ENCODE assay signal across 8 cellular contexts in the genomic region with DNA sequence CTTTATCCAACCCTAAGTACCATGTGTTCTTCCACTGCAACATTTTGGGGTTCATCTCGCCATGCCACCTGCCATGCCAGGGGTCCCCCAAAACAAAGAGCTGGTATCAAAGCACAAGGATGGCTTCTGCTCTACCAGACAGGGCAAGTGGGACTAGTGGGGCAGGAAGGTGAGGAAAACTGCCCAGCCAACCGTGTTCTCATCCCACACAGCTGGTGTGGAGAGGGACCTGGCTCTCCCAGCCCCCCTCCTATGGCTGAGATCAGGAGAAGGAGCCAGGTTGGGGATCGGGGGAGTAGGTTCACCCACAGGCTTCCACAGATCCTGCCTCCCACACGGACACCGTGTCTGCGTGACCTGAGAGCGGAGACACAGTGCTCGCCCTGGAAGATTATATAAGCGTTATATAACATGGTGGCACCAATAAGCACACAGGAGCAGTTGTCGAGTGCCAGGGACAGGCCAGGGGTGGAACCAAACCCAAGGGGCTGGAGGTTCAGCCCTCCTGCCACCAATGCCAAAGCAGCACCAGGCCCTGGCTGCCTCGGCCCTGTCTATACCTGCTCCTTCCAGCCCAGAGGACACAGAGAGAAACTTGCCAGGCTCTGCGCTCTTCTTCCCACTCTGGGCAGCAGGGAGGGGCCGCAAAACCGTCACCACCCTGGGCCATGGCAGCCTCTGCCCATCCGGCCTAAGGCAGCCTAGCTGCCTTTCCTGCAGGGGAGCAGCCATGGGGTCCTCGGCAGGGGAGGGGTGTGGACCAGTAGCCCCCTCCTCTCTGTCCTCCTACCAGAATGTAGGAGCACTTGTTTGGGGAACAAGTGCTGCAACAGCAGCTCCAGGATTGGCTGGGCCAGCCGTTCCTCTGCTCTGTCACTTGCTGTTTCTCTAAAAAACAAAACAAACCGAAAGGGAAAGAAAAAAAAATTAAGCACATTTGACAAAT. TPM values are rescaled to one million over a fixed set of nuclear protein-coding genes. Genes with fewer than 3 reads are reported as not detected.
A peak's percentile ranks its signal among the peaks of the same experiment; 100 is the strongest.
DNase-seq lines count a peak whose midpoint lies in the region; ATAC-seq and TF ChIP-seq lines count a peak whose summit lies in the region.

No MANE protein-coding gene starts in this region.

- WGBS in esophagus, 2 donors, result 29 to 43% methylated on average over 18 of the region's 18 CpGs

- H3K36me3 Mint-ChIP-seq in nephron (ENCODE audit: low read depth), result no peaks in the 10 kb centered on the region

- peaks cover 3 to 21% of the 10 kb centered on the region in 2 donors for H3K4me1 ChIP-seq in esophagus (ENCODE audit: control insufficient read depth in 2 of 2, insufficient read depth in 2 of 2, low read length in 1 of 2)
- H3K4me1 ChIP-seq in SJCRH30, result no peaks in the 10 kb centered on the region

- H3K4me3 ChIP-seq in esophagus (ENCODE audit: low read depth in 1 of 2, low read length in 2 of 2) (peak overlapping the region; percentile 68 to 88), SJCRH30 (no peak overlapping the region)

- H3K4me1 Mint-ChIP-seq in nephron, result peaks cover 8% of the 10 kb centered on the region

- H3K27ac ChIP-seq in esophagus (ENCODE audit: low read depth in 2 of 2, low read length in 1 of 2), result peak overlapping the region; percentile 92 to 94
- no peak overlapping the region for H3K27ac ChIP-seq in SJCRH30

- no peaks in the 10 kb centered on the region for H3K9me3 ChIP-seq in esophagus (ENCODE audit: control insufficient read depth in 2 of 2, insufficient read depth in 1 of 2, low read depth in 1 of 2, low read length in 1 of 2)
- H3K9me3 ChIP-seq in SJCRH30 (replicated peaks), result no peaks in the 10 kb centered on the region

- H3K9me3 Mint-ChIP-seq in nephron, result no peaks in the 10 kb centered on the region

- H3K27me3 Mint-ChIP-seq in nephron (ENCODE audit: low read depth), result peaks cover 4% of the 10 kb centered on the region

- H3K27ac Mint-ChIP-seq in nephron, result no peak overlapping the region

- peak; percentile 30 for DNase-seq in GM03348 (ENCODE audit: low spot score)
- DNase-seq in activated CD4-positive, alpha-beta T cell treated with anti-CD3 and anti-CD28 coated beads, Interleukin-2, amount 50 U/mL, for 1 hour, result peak; percentile 24
- DNase-seq in NCI-H2107 treated with DMSO at 0.1 percent for 48 hours (lab: John Stamatoyannopoulos, UW; ENCODE audit: unreplicated experiment), result no peak
- no peak for DNase-seq in dedifferentiated amniotic fluid mesenchymal stem cell (ENCODE audit: extremely low spot score)
- no peak for DNase-seq in SJCRH30

- ATAC-seq in HG03354 (IDR thresholded peaks at IDR 0.05; ENCODE audit: poor library complexity, severe bottlenecking, unreplicated experiment), result no peak

- H3K27me3 ChIP-seq in esophagus (ENCODE audit: control insufficient read depth in 1 of 2, insufficient read depth in 2 of 2, low read length in 2 of 2) (no peaks in the 10 kb centered on the region), SJCRH30 (peaks cover 5% of the 10 kb centered on the region; the same call in 1 of the 2 replicates)

- TF ChIP-seq CTCF in nephron (IDR thresholded peaks at IDR 0.05; ENCODE audit: unreplicated experiment in 3 of 3), result no peak

- peak overlapping the region; percentile 74 to 83 (median 82) for H3K4me3 Mint-ChIP-seq in nephron

- H3K36me3 ChIP-seq in esophagus (ENCODE audit: control insufficient read depth in 2 of 2, insufficient read depth in 2 of 2, low read length in 1 of 2) (peaks cover 5 to 6% of the 10 kb centered on the region in 2 donors), SJCRH30 (no peaks in the 10 kb centered on the region)

RNA-seq across cellular contexts. Expression of a gene that starts 43.5 kb away (rescaled TPM):
- 10 to 100 TPM in 1 of 2 donors, 1 to 10 TPM in 1; 3.8 to 10.2 TPM for polyA plus RNA-seq in esophagus
- total RNA-seq in SJCRH30 (2014; rRNA removed; shearing (Covaris generic)), result 0.36 and 0.43 TPM in 2 replicates

Comparison
In these comparisons a context has a peak if more than half of its experiments do, and no peak if none do; other contexts are left out.
1. DNase-seq: peak in GM03348 (single experiment) and activated CD4-positive, alpha-beta T cell treated with anti-CD3 and anti-CD28 coated beads, Interleukin-2, amount 50 U/mL, for 1 hour (single experiment); none in NCI-H2107 treated with DMSO at 0.1 percent for 48 hours (single experiment), dedifferentiated amniotic fluid mesenchymal stem cell (single experiment) and SJCRH30 (0 of 2).